In genomic region chr14:55638665-55639064, GRCh38 we compare ENCODE assay signal across 30 cellular contexts.
"Had no signal": no experiment of that assay in that cellular context is flagged by ENCODE, and none has a peak within 500 bp of the region (broad histone marks: within the 10 kb centered on the region; RNA-seq: fewer than 3 reads in every experiment).

No MANE protein-coding gene starts in this region.

- H2AFZ ChIP-seq: hepatocyte, parathyroid adenoma had no signal

- H3K4me3 ChIP-seq: coronary artery, gastrocnemius medialis, hepatocyte, psoas muscle, right atrium auricular region, smooth muscle cell, suprapubic skin, tibial artery, upper lobe of right lung had no signal

- DNase-seq: activated CD4-positive, alpha-beta memory T cell treated with anti-CD3 and anti-CD28 coated beads, Interleukin-2, amount 10 ng/mL, durations not matched to agents 7 days and 5 days; activated CD4-positive, alpha-beta T cell treated with anti-CD3 and anti-CD28 coated beads for 1 hour; activated CD4-positive, alpha-beta T cell treated with anti-CD3 and anti-CD28 coated beads, Interleukin-2, amount 10 ng/mL, durations not matched to agents 7 days and 5 days; activated CD8-positive, alpha-beta memory T cell treated with anti-CD3 and anti-CD28 coated beads, Interleukin-2, amount 50 U/mL, for 48 hours; activated gamma-delta T cell treated with Interleukin-2 at 50 U/mL for 16 hours; activated T-cell treated with anti-CD3 and anti-CD28 coated beads, Interleukin-2, amount 50 U/mL, for 24 hours; gastrocnemius medialis; glutamatergic neuron; left cardiac atrium; left ventricle myocardium superior; naive thymus-derived CD4-positive, alpha-beta T cell; nucleus accumbens; psoas muscle; stimulated activated CD4-positive, alpha-beta T cell treated with anti-CD3 and anti-CD28 coated beads, Interleukin-15, amount 100 ng/mL, for 24 hours; stimulated activated naive CD4-positive, alpha-beta T cell; T-helper 17 cell; tibial artery; upper lobe of right lung had no signal

- H3K4me3 Mint-ChIP-seq: activated CD4-positive, alpha-beta memory T cell treated with anti-CD3 and anti-CD28 coated beads, Interleukin-2, amount 10 ng/mL, durations not matched to agents 7 days and 5 days; activated CD4-positive, alpha-beta T cell treated with anti-CD3 and anti-CD28 coated beads, Interleukin-2, amount 10 ng/mL, durations not matched to agents 7 days and 5 days; activated T-cell treated with anti-CD3 and anti-CD28 coated beads, Interleukin-2, amount 50 U/mL, for 24 hours; activated T-helper 17 cell treated with anti-CD3 and anti-CD28 coated beads, Interleukin-2, amount 50 U/mL, for 72 hours; mesothelial cell of epicardium; naive thymus-derived CD4-positive, alpha-beta T cell; neural crest cell; T-helper 17 cell had no signal

- H3K79me2 ChIP-seq: hepatocyte, parathyroid adenoma had no signal

- H3K4me2 ChIP-seq: hepatocyte, smooth muscle cell had no signal

- H3K27me3 Mint-ChIP-seq: activated CD4-positive, alpha-beta memory T cell treated with anti-CD3 and anti-CD28 coated beads, Interleukin-2, amount 10 ng/mL, durations not matched to agents 7 days and 5 days; activated CD4-positive, alpha-beta T cell treated with anti-CD3 and anti-CD28 coated beads, Interleukin-2, amount 10 ng/mL, durations not matched to agents 7 days and 5 days; activated T-cell treated with anti-CD3 and anti-CD28 coated beads, Interleukin-2, amount 50 U/mL, for 24 hours; activated T-helper 17 cell treated with anti-CD3 and anti-CD28 coated beads, Interleukin-2, amount 50 U/mL, for 72 hours; naive thymus-derived CD4-positive, alpha-beta T cell; T-helper 17 cell had no signal

- H3K4me1 ChIP-seq: parathyroid adenoma, psoas muscle, right atrium auricular region, suprapubic skin, upper lobe of right lung had no signal

- H3K27ac ChIP-seq: coronary artery, hepatocyte, parathyroid adenoma, psoas muscle, right atrium auricular region, suprapubic skin, tibial artery, upper lobe of right lung had no signal

- H3K9me3 ChIP-seq: gastrocnemius medialis, psoas muscle, right atrium auricular region, suprapubic skin, tibial artery, upper lobe of right lung had no signal

- FAIRE-seq: keratinocyte had no signal

- H3K27me3 ChIP-seq: gastrocnemius medialis, hepatocyte, right atrium auricular region, suprapubic skin, tibial artery, upper lobe of right lung had no signal

- H3K9ac ChIP-seq: parathyroid adenoma had no signal

- ATAC-seq: activated naive CD4-positive, alpha-beta T cell treated with anti-CD3 and anti-CD28 coated beads, Interleukin-2, amount 50 U/mL, for 72 hours; activated T-helper 17 cell treated with anti-CD3 and anti-CD28 coated beads, Interleukin-2, amount 50 U/mL, for 72 hours; esophagus mucosa; gastrocnemius medialis; left cardiac atrium; left ventricle myocardium superior; naive thymus-derived CD4-positive, alpha-beta T cell; psoas muscle; T-helper 17 cell; upper lobe of right lung had no signal

- H3K27ac Mint-ChIP-seq: activated CD4-positive, alpha-beta memory T cell treated with anti-CD3 and anti-CD28 coated beads, Interleukin-2, amount 10 ng/mL, durations not matched to agents 7 days and 5 days; activated CD4-positive, alpha-beta T cell treated with anti-CD3 and anti-CD28 coated beads, Interleukin-2, amount 10 ng/mL, durations not matched to agents 7 days and 5 days; activated naive CD4-positive, alpha-beta T cell treated with anti-CD3 and anti-CD28 coated beads, Interleukin-2, amount 50 U/mL, for 72 hours; activated T-cell treated with anti-CD3 and anti-CD28 coated beads, Interleukin-2, amount 50 U/mL, for 24 hours; activated T-helper 17 cell treated with anti-CD3 and anti-CD28 coated beads, Interleukin-2, amount 50 U/mL, for 72 hours; mesothelial cell of epicardium; T-helper 17 cell had no signal

- H3K4me1 Mint-ChIP-seq: activated T-helper 17 cell treated with anti-CD3 and anti-CD28 coated beads, Interleukin-2, amount 50 U/mL, for 72 hours; mesothelial cell of epicardium; neural crest cell had no signal

- H3K9me3 Mint-ChIP-seq: activated CD4-positive, alpha-beta memory T cell treated with anti-CD3 and anti-CD28 coated beads, Interleukin-2, amount 10 ng/mL, durations not matched to agents 7 days and 5 days; activated CD4-positive, alpha-beta T cell treated with anti-CD3 and anti-CD28 coated beads, Interleukin-2, amount 10 ng/mL, durations not matched to agents 7 days and 5 days; activated naive CD4-positive, alpha-beta T cell treated with anti-CD3 and anti-CD28 coated beads, Interleukin-2, amount 50 U/mL, for 72 hours; activated T-cell treated with anti-CD3 and anti-CD28 coated beads, Interleukin-2, amount 50 U/mL, for 24 hours; activated T-helper 17 cell treated with anti-CD3 and anti-CD28 coated beads, Interleukin-2, amount 50 U/mL, for 72 hours; mesothelial cell of epicardium; naive thymus-derived CD4-positive, alpha-beta T cell; neural crest cell had no signal
